ENCODE assay signal across 12 cellular contexts in the genomic region with DNA sequence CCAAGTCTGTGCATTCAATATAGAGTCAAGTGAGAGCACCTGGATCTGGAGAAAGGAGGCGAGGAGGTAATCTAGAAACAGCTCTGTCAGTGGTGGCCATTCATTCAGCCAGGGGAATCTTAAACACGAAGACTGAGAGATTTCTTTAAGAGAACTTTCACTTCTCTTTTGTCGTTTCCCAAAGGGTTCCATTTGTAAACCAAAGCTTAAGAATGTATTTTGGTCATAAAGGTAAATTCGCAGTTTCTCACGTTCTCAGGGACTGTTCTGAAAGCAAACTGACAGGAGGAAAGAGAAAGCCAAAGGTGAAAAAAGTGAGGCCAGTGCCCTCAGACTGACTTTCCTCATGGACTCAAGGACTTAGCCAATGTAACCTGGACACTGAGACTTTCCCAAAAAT.
A peak's percentile ranks its signal among the peaks of the same experiment; 100 is the strongest.
DNase-seq lines count a peak whose midpoint lies in the region; ATAC-seq and TF ChIP-seq lines count a peak whose summit lies in the region.
"Had no signal": no experiment of that assay in that cellular context is flagged by ENCODE, and none has a peak within 500 bp of the region (broad histone marks: within the 10 kb centered on the region; RNA-seq: fewer than 3 reads in every experiment).

No MANE protein-coding gene starts in this region.

- H3K27me3 ChIP-seq in spleen (replicated peaks in 1 of 7) (no peaks in the 10 kb centered on the region), A673 (replicated peaks; ENCODE audit: insufficient read depth, low read depth, low read length, poor library complexity) (no peaks in the 10 kb centered on the region)
- H3K27me3 ChIP-seq: breast epithelium, MG63 had no signal

- 48 to 74% (median 61%) methylated on average over 5 of the region's 5 CpGs for WGBS in spleen, 5 donors

- H3K36me3 ChIP-seq in spleen (no peaks in the 10 kb centered on the region), A673 (ENCODE audit: insufficient read depth, low read length, poor library complexity, severe bottlenecking) (no peaks in the 10 kb centered on the region)
- H3K36me3 ChIP-seq: breast epithelium, MG63 had no signal

- CTCF ChIA-PET in A673 (lab: Charles Lee): no interaction called here

- H3K4me1 ChIP-seq in spleen: peaks cover 0 to 7% (median 3%) of the 10 kb centered on the region in 6 donors
- peaks cover 6% of the 10 kb centered on the region for H3K4me1 ChIP-seq in A673 (ENCODE audit: insufficient read depth, low read length, poor library complexity, severe bottlenecking)
- H3K4me1 ChIP-seq: breast epithelium had no signal

- ATAC-seq in GM18909 (IDR thresholded peaks at IDR 0.05; ENCODE audit: poor library complexity, unreplicated experiment) (peak; percentile 86), GM21786 (IDR thresholded peaks at IDR 0.05; ENCODE audit: unreplicated experiment) (peak; percentile 81), HG03196 (IDR thresholded peaks at IDR 0.05; ENCODE audit: unreplicated experiment) (peak; percentile 88)

- POLR2A ChIA-PET in A673 (lab: Charles Lee; ENCODE audit: low non-redundant PET): no interaction called here

- DNase-seq in spleen (no peak), A673 (ENCODE audit: low spot score) (no peak), NCI-H1105 treated with DMSO at 0.1 percent for 48 hours (lab: John Stamatoyannopoulos, UW) (no peak), cerebellum (ENCODE audit: low spot score) (no peak), amniotic stem cell (lab: John Stamatoyannopoulos, UW) (no peak)
- DNase-seq: DMS 273 treated with DMSO at 0.1 percent for 48 hours, NCI-H774 had no signal

- H3K4me3 ChIP-seq in spleen (no peak overlapping the region), A673 (ENCODE audit: low read depth, low read length, poor library complexity, severe bottlenecking) (no peak overlapping the region)
- H3K4me3 ChIP-seq: breast epithelium, MG63 had no signal

- H3K27ac ChIP-seq in spleen: peak overlapping the region in 7 of 8 donors; percentile 16 to 57 (median 30)
- no peak overlapping the region for H3K27ac ChIP-seq in A673 (ENCODE audit: low read depth, low read length, poor library complexity, severe bottlenecking)
- H3K27ac ChIP-seq: breast epithelium had no signal

- no peaks in the 10 kb centered on the region for H3K9me3 ChIP-seq in spleen
- H3K9me3 ChIP-seq in A673 (ENCODE audit: low read depth, low read length, poor library complexity, severe bottlenecking): no peaks in the 10 kb centered on the region
- H3K9me3 ChIP-seq: breast epithelium, MG63 had no signal

- TF ChIP-seq POLR2A in spleen (IDR thresholded peaks at IDR 0.05): no peak

- TF ChIP-seq CTCF in spleen (IDR thresholded peaks at IDR 0.05 in 8 of 11, conservative IDR thresholded peaks at IDR 0.05 in 3 of 11) (no peak), A673 (conservative IDR thresholded peaks at IDR 0.05; ENCODE audit: low read depth, low read length) (no peak)

- no TSS peak for BruUV-seq in A673 (replicated peaks; lab: Mats Ljungman, UMichigan)

- intact Hi-C loops in spleen (cut with DNase I; ENCODE audit: low total_unique reads) (no loop called here), A673 (cut with micrococcal nuclease; ENCODE audit: unreplicated experiment) (loop anchor here (2.0 to 10.0 kb wide), 3 partner anchors 173 to 475 kb away; no protein-coding TSS in a partner anchor)
